ENCODE assay signal across 1 cellular context in genomic region chr2:71331581-71332412, GRCh38.
TF ChIP-seq lines count a peak whose summit lies in the region.

Gene ZNF638, plus strand, starts transcription at chr2:71331782. Its CDS starts 17,173 bp downstream, at chr2:71348955.

TF ChIP-seq in K562, 482 proteins besides CTCF, POLR2A, EP300 and RAD21 (continued from another document and continues in another):
- TF ChIP-seq PCBP1 (IDR thresholded peaks at IDR 0.05; ENCODE audit: low read depth, low read length, poor library complexity, severe bottlenecking) (no peak), MCM5 (IDR thresholded peaks at IDR 0.05; ENCODE audit: low read depth) (no peak), ZBTB1 (CRISPR knock-in tag; IDR thresholded peaks at IDR 0.05; ENCODE audit: borderline replicate concordance, low read depth) (no peak), ZNF561 (CRISPR knock-in tag; conservative IDR thresholded peaks at IDR 0.05) (no peak), ZNF436 (CRISPR knock-in tag; IDR thresholded peaks at IDR 0.05) (no peak), ZNF592 (IDR thresholded peaks at IDR 0.05) (no peak), RBM25 (IDR thresholded peaks at IDR 0.05; ENCODE audit: low read depth, low read length, severe bottlenecking) (no peak), TGIF2 (CRISPR knock-in tag; IDR thresholded peaks at IDR 0.05) (no peak), ELF1 (tag; IDR thresholded peaks at IDR 0.05) (no peak), TFE3 (CRISPR knock-in tag; IDR thresholded peaks at IDR 0.05) (no peak), ZNF830 (CRISPR knock-in tag; IDR thresholded peaks at IDR 0.05) (no peak), POLR2AphosphoS5 (IDR thresholded peaks at IDR 0.05; ENCODE audit: control insufficient read depth, insufficient read depth, low read depth, low read length) (peak; percentile 79; the same call in 1 of the 2 replicates), ZNF699 (CRISPR knock-in tag; IDR thresholded peaks at IDR 0.05; ENCODE audit: insufficient replicate concordance) (no peak), CAMTA2 (CRISPR knock-in tag; conservative IDR thresholded peaks at IDR 0.05) (no peak), NFE2L1 (tag; IDR thresholded peaks at IDR 0.05; ENCODE audit: borderline replicate concordance, low read depth) (no peak), JUN (IDR thresholded peaks at IDR 0.05; ENCODE audit: borderline replicate concordance, low read depth, low read length) (no peak), JUN (CRISPR knock-in tag; IDR thresholded peaks at IDR 0.05; ENCODE audit: borderline replicate concordance) (no peak), SP1 (CRISPR knock-in tag; IDR thresholded peaks at IDR 0.05) (no peak), ZNF316 (IDR thresholded peaks at IDR 0.05) (no peak), SMAD3 (CRISPR knock-in tag; conservative IDR thresholded peaks at IDR 0.05) (no peak), BCL6 (CRISPR knock-in tag; IDR thresholded peaks at IDR 0.05) (no peak), TFAM (CRISPR knock-in tag; conservative IDR thresholded peaks at IDR 0.05) (no peak), TRIM28 (IDR thresholded peaks at IDR 0.05) (no peak), BCLAF1 (IDR thresholded peaks at IDR 0.05; ENCODE audit: borderline replicate concordance in 1 of 2, control insufficient read depth in 1 of 2, low read depth in 2 of 2, low read length in 1 of 2) (no peak), ZNF398 (CRISPR knock-in tag; IDR thresholded peaks at IDR 0.05) (no peak), ZNF175 (CRISPR knock-in tag; IDR thresholded peaks at IDR 0.05; ENCODE audit: low read depth) (no peak), GTF3C2 (IDR thresholded peaks at IDR 0.05; ENCODE audit: borderline replicate concordance, extremely low read depth, insufficient read length) (no peak), JUNB (CRISPR knock-in tag; conservative IDR thresholded peaks at IDR 0.05) (no peak), SAFB (IDR thresholded peaks at IDR 0.05; ENCODE audit: borderline replicate concordance, low read depth, low read length) (no peak), ZNF165 (CRISPR knock-in tag; IDR thresholded peaks at IDR 0.05; ENCODE audit: borderline replicate concordance) (no peak), ZBTB33 (CRISPR knock-in tag; IDR thresholded peaks at IDR 0.05) (no peak), ZC3H8 (IDR thresholded peaks at IDR 0.05) (no peak)
